In genomic region chr5:40904205-40904993, GRCh38 we compare ENCODE assay signal across 8 cellular contexts. TPM values are rescaled to one million over a fixed set of nuclear protein-coding genes. Genes with fewer than 3 reads are reported as not detected.
DNase-seq lines count a peak whose midpoint lies in the region; ATAC-seq and TF ChIP-seq lines count a peak whose summit lies in the region.

No MANE protein-coding gene starts in this region.

- no peak overlapping the region for H3K4me3 Mint-ChIP-seq in activated naive CD8-positive, alpha-beta T cell treated with anti-CD3 and anti-CD28 coated beads for 36 hours

- no peaks in the 10 kb centered on the region for H3K9me3 Mint-ChIP-seq in activated naive CD8-positive, alpha-beta T cell treated with anti-CD3 and anti-CD28 coated beads for 36 hours

- H4K20me1 ChIP-seq in DND-41 (ENCODE audit: insufficient read depth, low read length): no peaks in the 10 kb centered on the region

- H3K9me3 ChIP-seq in DND-41 (ENCODE audit: insufficient read depth, low read length, severe bottlenecking): no peaks in the 10 kb centered on the region
- H3K9me3 ChIP-seq in gastrocnemius medialis: no peaks in the 10 kb centered on the region

- peak; percentile 79 for TF ChIP-seq CTCF in DND-41 (IDR thresholded peaks at IDR 0.05; ENCODE audit: borderline replicate concordance, extremely low read depth, low read length, poor library complexity, severe bottlenecking)
- TF ChIP-seq CTCF in gastrocnemius medialis (IDR thresholded peaks at IDR 0.05 in 4 of 5, conservative IDR thresholded peaks at IDR 0.05 in 1 of 5): peak; percentile 62 to 78 (median 76)

- H3K27me3 ChIP-seq in DND-41 (ENCODE audit: insufficient read depth, low read length, poor library complexity): no peaks in the 10 kb centered on the region
- H3K27me3 ChIP-seq in gastrocnemius medialis: no peaks in the 10 kb centered on the region

- H3K4me3 ChIP-seq in DND-41 (ENCODE audit: low read depth in 1 of 2, low read length in 2 of 2) (no peak overlapping the region), gastrocnemius medialis (no peak overlapping the region)

- H3K36me3 Mint-ChIP-seq in activated naive CD8-positive, alpha-beta T cell treated with anti-CD3 and anti-CD28 coated beads for 36 hours: no peaks in the 10 kb centered on the region

- peak; percentile 39 for DNase-seq in DND-41
- DNase-seq in NCI-H524 treated with DMSO at 0.1 percent for 48 hours (lab: John Stamatoyannopoulos, UW): peak; percentile 57
- DNase-seq in activated naive CD8-positive, alpha-beta T cell treated with anti-CD3 and anti-CD28 coated beads for 36 hours: peak; percentile 14
- DNase-seq in left ventricle myocardium superior: peak; percentile 50
- peak; percentile 19 to 33 for DNase-seq in gastrocnemius medialis
- DNase-seq in cortex of kidney (lab: John Stamatoyannopoulos, UW): no peak

- H3K79me2 ChIP-seq in DND-41 (ENCODE audit: insufficient read depth, low read length): no peaks in the 10 kb centered on the region

- ATAC-seq in DND-41 (ENCODE audit: insufficient read depth, low read depth) (peak; percentile 79), GM19395 (IDR thresholded peaks at IDR 0.05; ENCODE audit: unreplicated experiment) (peak; percentile 94), HG03439 (IDR thresholded peaks at IDR 0.05; ENCODE audit: unreplicated experiment) (peak; percentile 82), left ventricle myocardium superior (peak; percentile 95), gastrocnemius medialis (peak; percentile 75 to 90)

- no peaks in the 10 kb centered on the region for H3K4me1 Mint-ChIP-seq in activated naive CD8-positive, alpha-beta T cell treated with anti-CD3 and anti-CD28 coated beads for 36 hours

- H3K36me3 ChIP-seq in DND-41 (ENCODE audit: insufficient read depth, low read length) (no peaks in the 10 kb centered on the region), gastrocnemius medialis (no peaks in the 10 kb centered on the region)

- no peak overlapping the region for H3K27ac Mint-ChIP-seq in activated naive CD8-positive, alpha-beta T cell treated with anti-CD3 and anti-CD28 coated beads for 36 hours

- in situ Hi-C loops in gastrocnemius medialis (cut with MboI; ENCODE audit: low sequenced_read_pairs in 4 of 4): loop anchor here in 3 of 4 donors (25.0 kb wide), 1 partner anchor 933 kb away; no protein-coding TSS in a partner anchor

- H3K27ac ChIP-seq in DND-41 (ENCODE audit: low read length) (no peak overlapping the region), gastrocnemius medialis (peak overlapping the region in 3 of 4 donors; percentile 15 to 64 (median 53))

- TF ChIP-seq POLR2A in gastrocnemius medialis (IDR thresholded peaks at IDR 0.05): no peak

- no peak overlapping the region for H3K9ac ChIP-seq in DND-41 (ENCODE audit: low read depth, low read length)

- intact Hi-C loops in left ventricle myocardium superior (cut with micrococcal nuclease): loop anchor here (10.0 kb wide), 1 partner anchor 370 kb away; no protein-coding TSS in a partner anchor
- intact Hi-C loops in gastrocnemius medialis (cut with DNase I; ENCODE audit: low total_unique reads): loop anchor here (2.0 to 10.0 kb wide), 3 partner anchors 360 to 938 kb away; no protein-coding TSS in a partner anchor

- no peak overlapping the region for H3K4me2 ChIP-seq in DND-41 (ENCODE audit: insufficient read depth, low read length)

- peaks cover 8% of the 10 kb centered on the region for H3K27me3 Mint-ChIP-seq in activated naive CD8-positive, alpha-beta T cell treated with anti-CD3 and anti-CD28 coated beads for 36 hours

- H3K4me1 ChIP-seq in DND-41 (ENCODE audit: insufficient read depth, low read length) (no peaks in the 10 kb centered on the region), gastrocnemius medialis (peaks cover 9 to 13% of the 10 kb centered on the region in 2 donors)

- no peak overlapping the region for H2AFZ ChIP-seq in DND-41 (ENCODE audit: low read depth, low read length)

RNA-seq across cellular contexts. Expression of gene C7, which starts 4.9 kb away (rescaled TPM):
- not detected for total RNA-seq in activated naive CD8-positive, alpha-beta T cell treated with anti-CD3 and anti-CD28 coated beads for 36 hours
- 199 TPM for total RNA-seq in left ventricle myocardium superior
- 1 to 10 TPM in 3 of 4 donors, under 1 TPM in 1; 0.98 to 5.7 (median 4.5) TPM for total RNA-seq in gastrocnemius medialis

Comparison
In these comparisons a context has a peak if more than half of its experiments do, and no peak if none do; other contexts are left out.
1. RNA of gene C7, which starts 4.9 kb away (total RNA-seq): 199 TPM in left ventricle myocardium superior (single experiment); 0.98 to 5.7 TPM in gastrocnemius medialis and not detected in activated naive CD8-positive, alpha-beta T cell treated with anti-CD3 and anti-CD28 coated beads for 36 hours; every median in the first group is over 10 times any median in the second.
2. Peak in every context shown above with its lines, with median percentiles within 50 percentile points of each other: ATAC-seq.